24 cellular contexts compared by ENCODE assay signal in the genomic region with DNA sequence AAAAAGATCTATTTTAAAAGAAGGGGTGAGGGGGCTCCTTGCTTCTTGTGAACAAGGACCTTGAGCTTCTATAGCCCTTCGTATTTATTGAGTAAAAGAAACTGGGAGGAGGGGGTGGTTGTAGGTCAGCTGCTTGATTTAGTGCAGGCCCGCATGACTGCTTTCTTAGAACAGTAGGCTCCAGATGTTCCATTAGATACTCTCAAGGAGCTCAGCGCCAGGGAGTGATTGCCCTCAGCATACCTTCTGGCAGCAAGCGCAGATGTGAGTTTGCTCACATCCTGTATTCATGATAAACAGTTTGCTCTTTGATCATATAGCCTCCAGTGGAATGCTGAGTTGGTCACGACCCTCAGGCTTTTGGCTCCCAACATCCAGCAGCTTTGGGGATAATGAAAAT.
"Had no signal": no experiment of that assay in that cellular context is flagged by ENCODE, and none has a peak within 500 bp of the region (broad histone marks: within the 10 kb centered on the region; RNA-seq: fewer than 3 reads in every experiment).

No MANE protein-coding gene starts in this region.

- H3K4me3 ChIP-seq: hepatocyte, pancreas, psoas muscle, right atrium auricular region, thoracic aorta, upper lobe of right lung had no signal

- H3K4me1 ChIP-seq: foreskin keratinocyte, pancreas, psoas muscle, right atrium auricular region, upper lobe of right lung had no signal

- H3K27me3 Mint-ChIP-seq: activated CD4-positive, alpha-beta memory T cell treated with anti-CD3 and anti-CD28 coated beads for 36 hours; activated naive CD8-positive, alpha-beta T cell treated with anti-CD3 and anti-CD28 coated beads, Interleukin-2, amount 10 ng/mL, durations not matched to agents 7 days and 5 days; natural killer cell treated with Interleukin-12 subunit alpha and Interleukin-12 subunit beta and Interleukin-15 and Interleukin-18, amount 100 ng/mL, for 72 hours had no signal

- DNase-seq: activated CD4-positive, alpha-beta memory T cell treated with anti-CD3 and anti-CD28 coated beads for 36 hours; activated CD4-positive, alpha-beta T cell treated with anti-CD3 and anti-CD28 coated beads for 48 hours; activated naive CD4-positive, alpha-beta T cell treated with Interleukin-2 at 50 U/mL for 16 hours; activated naive CD8-positive, alpha-beta T cell treated with anti-CD3 and anti-CD28 coated beads, Interleukin-2, amount 10 ng/mL, durations not matched to agents 7 days and 5 days; activated T-cell treated with anti-CD3 and anti-CD28 coated beads, Interleukin-2, amount 50 U/mL, for 48 hours; amygdala; caudate nucleus; effector memory CD4-positive, alpha-beta T cell; left ventricle myocardium superior; mammary epithelial cell; midbrain; pancreas; psoas muscle; stimulated activated CD4-positive, alpha-beta T cell treated with anti-CD3 and anti-CD28 coated beads, Interleukin-4, amount 100 ng/mL, for 24 hours; stimulated activated naive CD4-positive, alpha-beta T cell treated with Interleukin-2 at 50 U/mL for 16 hours; T1000; upper lobe of right lung had no signal

- H3K27ac ChIP-seq: foreskin keratinocyte, hepatocyte, pancreas, psoas muscle, right atrium auricular region, thoracic aorta, upper lobe of right lung had no signal

- H3K9me3 Mint-ChIP-seq: natural killer cell treated with Interleukin-12 subunit alpha and Interleukin-12 subunit beta and Interleukin-15 and Interleukin-18, amount 100 ng/mL, for 72 hours had no signal

- H3K36me3 Mint-ChIP-seq: activated CD4-positive, alpha-beta memory T cell treated with anti-CD3 and anti-CD28 coated beads for 36 hours; activated naive CD8-positive, alpha-beta T cell treated with anti-CD3 and anti-CD28 coated beads, Interleukin-2, amount 10 ng/mL, durations not matched to agents 7 days and 5 days; natural killer cell treated with Interleukin-12 subunit alpha and Interleukin-12 subunit beta and Interleukin-15 and Interleukin-18, amount 100 ng/mL, for 72 hours had no signal

- H3K27ac Mint-ChIP-seq: activated CD4-positive, alpha-beta memory T cell treated with anti-CD3 and anti-CD28 coated beads for 36 hours; activated naive CD8-positive, alpha-beta T cell treated with anti-CD3 and anti-CD28 coated beads, Interleukin-2, amount 10 ng/mL, durations not matched to agents 7 days and 5 days; natural killer cell treated with Interleukin-12 subunit alpha and Interleukin-12 subunit beta and Interleukin-15 and Interleukin-18, amount 100 ng/mL, for 72 hours; T-helper 1 cell treated with Interleukin-12 subunit alpha and Interleukin-12 subunit beta and Interleukin-4 antibody, amounts not matched to agents 30 μg/mL and 1 μg/mL, for 36 hours had no signal

- H3K36me3 ChIP-seq: pancreas, right atrium auricular region, thoracic aorta, upper lobe of right lung had no signal

- H3K4me1 Mint-ChIP-seq: activated naive CD8-positive, alpha-beta T cell treated with anti-CD3 and anti-CD28 coated beads, Interleukin-2, amount 10 ng/mL, durations not matched to agents 7 days and 5 days had no signal

- H3K27me3 ChIP-seq: foreskin keratinocyte, hepatocyte, pancreas, right atrium auricular region, upper lobe of right lung had no signal

- H3K9me3 ChIP-seq: pancreas, psoas muscle, thoracic aorta, upper lobe of right lung had no signal

- ATAC-seq: esophagus mucosa; foreskin keratinocyte; left ventricle myocardium superior; natural killer cell treated with Interleukin-12 subunit alpha and Interleukin-12 subunit beta and Interleukin-15 and Interleukin-18, amount 100 ng/mL, for 72 hours; pancreas; psoas muscle; upper lobe of right lung had no signal

- H3K4me3 Mint-ChIP-seq: activated CD4-positive, alpha-beta memory T cell treated with anti-CD3 and anti-CD28 coated beads for 36 hours; activated naive CD8-positive, alpha-beta T cell treated with anti-CD3 and anti-CD28 coated beads, Interleukin-2, amount 10 ng/mL, durations not matched to agents 7 days and 5 days; natural killer cell treated with Interleukin-12 subunit alpha and Interleukin-12 subunit beta and Interleukin-15 and Interleukin-18, amount 100 ng/mL, for 72 hours; T-helper 1 cell treated with Interleukin-12 subunit alpha and Interleukin-12 subunit beta and Interleukin-4 antibody, amounts not matched to agents 30 μg/mL and 1 μg/mL, for 36 hours had no signal
